Comparison of ENCODE assay signal across 20 cellular contexts in the genomic region with DNA sequence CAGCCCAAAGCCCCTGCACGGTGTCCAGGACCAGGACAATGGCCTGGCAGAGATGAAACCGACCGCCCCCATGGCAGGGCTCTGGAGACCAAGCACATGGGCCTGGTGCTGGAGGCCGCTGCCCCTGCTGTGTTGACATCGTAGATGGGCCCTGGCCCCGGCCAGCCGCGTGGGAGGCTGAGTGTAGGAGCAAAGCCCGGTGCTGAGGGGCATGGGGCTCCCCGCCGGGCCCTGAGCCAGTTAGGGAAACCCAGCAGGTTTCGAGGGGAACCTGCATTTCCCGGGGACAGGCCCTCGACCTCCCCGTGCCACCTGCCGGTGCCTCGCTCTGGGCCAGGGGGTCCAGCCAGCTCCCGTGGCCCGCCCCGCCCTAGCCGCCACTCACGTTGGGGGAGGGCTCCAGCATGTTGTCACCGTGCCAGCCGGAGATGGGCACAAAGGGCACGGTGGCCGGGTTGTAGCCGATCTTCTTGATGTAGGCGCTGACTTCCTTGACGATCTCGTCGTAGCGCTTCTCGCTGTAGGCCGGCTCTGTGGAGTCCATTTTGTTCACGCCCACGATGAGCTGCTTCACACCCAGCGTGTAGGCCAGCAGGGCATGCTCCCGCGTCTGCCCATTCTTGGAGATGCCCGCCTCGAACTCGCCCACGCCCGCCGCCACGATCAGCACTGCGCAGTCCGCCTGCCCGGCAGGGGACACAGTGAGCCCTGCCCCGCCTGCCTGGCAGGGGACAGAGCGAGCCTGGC. TPM values are rescaled to one million over a fixed set of nuclear protein-coding genes. Genes with fewer than 3 reads are reported as not detected.
"Had no signal": no experiment of that assay in that cellular context is flagged by ENCODE, and none has a peak within 500 bp of the region (broad histone marks: within the 10 kb centered on the region; RNA-seq: fewer than 3 reads in every experiment).

No MANE protein-coding gene starts in this region.

- H3K27ac ChIP-seq: adrenal gland, skin epidermis, stomach, tibial nerve had no signal

- H3K36me3 ChIP-seq: tibial nerve had no signal

- H3K27me3 ChIP-seq: adrenal gland had no signal

- DNase-seq: activated B cell treated with CpG ODN at 0.5 μM for 24 hours; activated CD4-positive, alpha-beta T cell treated with anti-CD3 and anti-CD28 coated beads, Interleukin-2, amount 10 ng/mL, durations not matched to agents 7 days and 5 days; activated CD8-positive, alpha-beta memory T cell treated with anti-CD3 and anti-CD28 coated beads for 24 hours; activated naive CD4-positive, alpha-beta T cell treated with anti-CD3 and anti-CD28 coated beads for 36 hours; caudate nucleus; cortex of kidney; effector memory CD4-positive, alpha-beta T cell; hypothalamus; immature natural killer cell; stomach; T-helper 17 cell had no signal

- H3K9me3 Mint-ChIP-seq: activated B cell treated with CpG ODN at 0.5 μM for 24 hours; activated CD4-positive, alpha-beta T cell treated with anti-CD3 and anti-CD28 coated beads, Interleukin-2, amount 10 ng/mL, durations not matched to agents 7 days and 5 days; activated naive CD4-positive, alpha-beta T cell treated with anti-CD3 and anti-CD28 coated beads for 36 hours; immature natural killer cell had no signal

- H3K36me3 Mint-ChIP-seq: immature natural killer cell; natural killer cell treated with Interleukin-12 subunit alpha and Interleukin-12 subunit beta and Interleukin-15 and Interleukin-18, amount 100 ng/mL, for 72 hours had no signal

- H3K27ac Mint-ChIP-seq: activated B cell treated with CpG ODN at 0.5 μM for 24 hours; activated naive CD4-positive, alpha-beta T cell treated with anti-CD3 and anti-CD28 coated beads for 36 hours; activated T-helper 17 cell treated with anti-CD3 and anti-CD28 coated beads, Interleukin-2, amount 50 U/mL, for 72 hours; immature natural killer cell; memory B cell; natural killer cell treated with Interleukin-12 subunit alpha and Interleukin-12 subunit beta and Interleukin-15 and Interleukin-18, amount 100 ng/mL, for 72 hours; T-helper 17 cell had no signal

- H3K9me3 ChIP-seq: adrenal gland, stomach, tibial nerve had no signal

- H3K4me3 Mint-ChIP-seq: activated B cell treated with CpG ODN at 0.5 μM for 24 hours; activated CD4-positive, alpha-beta T cell treated with anti-CD3 and anti-CD28 coated beads, Interleukin-2, amount 10 ng/mL, durations not matched to agents 7 days and 5 days; activated naive CD4-positive, alpha-beta T cell treated with anti-CD3 and anti-CD28 coated beads for 36 hours; activated T-helper 17 cell treated with anti-CD3 and anti-CD28 coated beads, Interleukin-2, amount 50 U/mL, for 72 hours; immature natural killer cell; memory B cell; natural killer cell treated with Interleukin-12 subunit alpha and Interleukin-12 subunit beta and Interleukin-15 and Interleukin-18, amount 100 ng/mL, for 72 hours; T-helper 17 cell had no signal

- H3K4me3 ChIP-seq: adrenal gland, skin epidermis, stomach, tibial nerve had no signal

- ATAC-seq: activated T-helper 17 cell treated with anti-CD3 and anti-CD28 coated beads, Interleukin-2, amount 50 U/mL, for 72 hours; natural killer cell treated with Interleukin-12 subunit alpha and Interleukin-12 subunit beta and Interleukin-15 and Interleukin-18, amount 100 ng/mL, for 72 hours; T-helper 17 cell had no signal

RNA-seq across cellular contexts. Expression of gene EEF1A2, which starts 4.3 kb away (rescaled TPM):
- total RNA-seq: tibial nerve had no signal

RNA-seq across cellular contexts. Expression of gene KCNQ2, which starts 22.1 kb away (rescaled TPM):
- total RNA-seq: activated B cell treated with CpG ODN at 0.5 μM for 24 hours; activated naive CD4-positive, alpha-beta T cell treated with anti-CD3 and anti-CD28 coated beads for 36 hours; epithelial cell of proximal tubule; natural killer cell treated with Interleukin-12 subunit alpha and Interleukin-12 subunit beta and Interleukin-15 and Interleukin-18, amount 100 ng/mL, for 72 hours; omental fat pad; renal cortical epithelial cell; T-helper 17 cell; tibial nerve had no signal

RNA-seq across cellular contexts. Expression of gene PTK6, which starts 42.6 kb away (rescaled TPM):
- total RNA-seq: epithelial cell of proximal tubule had no signal

RNA-seq across cellular contexts. Expression of gene SRMS, which starts 53.0 kb away (rescaled TPM):
- total RNA-seq: activated CD4-positive, alpha-beta T cell treated with anti-CD3 and anti-CD28 coated beads, Interleukin-2, amount 10 ng/mL, durations not matched to agents 7 days and 5 days; activated naive CD4-positive, alpha-beta T cell treated with anti-CD3 and anti-CD28 coated beads for 36 hours; activated T-helper 17 cell treated with anti-CD3 and anti-CD28 coated beads, Interleukin-2, amount 50 U/mL, for 72 hours; adrenal gland; epithelial cell of proximal tubule; natural killer cell treated with Interleukin-12 subunit alpha and Interleukin-12 subunit beta and Interleukin-15 and Interleukin-18, amount 100 ng/mL, for 72 hours; omental fat pad; renal cortical epithelial cell; T-helper 17 cell; tibial nerve had no signal
